In genomic region chr6:144485531-144485930, GRCh38 we compare ENCODE assay signal across 26 cellular contexts.
"Had no signal": no experiment of that assay in that cellular context is flagged by ENCODE, and none has a peak within 500 bp of the region (broad histone marks: within the 10 kb centered on the region; RNA-seq: fewer than 3 reads in every experiment).

No MANE protein-coding gene starts in this region.

- DNase-seq: activated CD4-positive, alpha-beta T cell treated with anti-CD3 and anti-CD28 coated beads, Interleukin-2, amount 10 ng/mL, durations not matched to agents 7 days and 5 days; activated CD4-positive, CD25-positive, alpha-beta regulatory T cell treated with anti-CD3 and anti-CD28 coated beads, Interleukin-2, amount 50 U/mL, for 72 hours; activated CD8-positive, alpha-beta memory T cell treated with anti-CD3 and anti-CD28 coated beads, Interleukin-2, amount 10 ng/mL, durations not matched to agents 7 days and 5 days; activated CD8-positive, alpha-beta T cell treated with anti-CD3 and anti-CD28 coated beads for 36 hours; activated gamma-delta T cell treated with Interleukin-2 at 50 U/mL for 16 hours; activated T-cell treated with anti-CD3 and anti-CD28 coated beads for 4 hours; anterior cingulate cortex; body of pancreas; dermis blood vessel endothelial cell; effector CD8-positive, alpha-beta T cell; erythroblast; foreskin melanocyte; immature natural killer cell; posterior cingulate gyrus; sigmoid colon; spleen; stimulated activated CD4-positive, alpha-beta T cell treated with anti-CD3 and anti-CD28 coated beads, Interleukin-4, amount 100 ng/mL, for 24 hours; stimulated activated naive CD8-positive, alpha-beta T cell treated with anti-CD3 and anti-CD28 coated beads, Interleukin-15, Interleukin-2, amounts not matched to agents 100 U/mL and 50 U/mL, for 24 hours; thyroid gland; WERI-Rb-1 had no signal

- H3K27ac Mint-ChIP-seq: activated CD4-positive, alpha-beta T cell treated with anti-CD3 and anti-CD28 coated beads, Interleukin-2, amount 10 ng/mL, durations not matched to agents 7 days and 5 days; activated CD8-positive, alpha-beta T cell treated with anti-CD3 and anti-CD28 coated beads for 36 hours; activated naive CD4-positive, alpha-beta T cell treated with anti-CD3 and anti-CD28 coated beads, Interleukin-2, amount 50 U/mL, for 24 hours; activated T-helper 1 cell treated with anti-CD3 and anti-CD28 coated beads, Interleukin-12 subunit alpha, Interleukin-12 subunit beta, Interleukin-2, Interleukin-4 antibody, amounts not matched to agents 30 ng/mL and 10 ng/mL and 1 ng/mL, durations not matched to agents 14 hours and 24 hours and 36 hours; neural progenitor cell; T-helper 2 cell treated with Interferon-gamma antibody and Interleukin-4, amounts not matched to agents 5 μg/mL and 100 μg/mL, for 36 hours had no signal

- H3K27me3 ChIP-seq: body of pancreas, neural progenitor cell, sigmoid colon, spleen, thyroid gland had no signal

- H3K4me3 Mint-ChIP-seq: activated CD4-positive, alpha-beta T cell treated with anti-CD3 and anti-CD28 coated beads, Interleukin-2, amount 10 ng/mL, durations not matched to agents 7 days and 5 days; activated CD8-positive, alpha-beta memory T cell treated with anti-CD3 and anti-CD28 coated beads, Interleukin-2, amount 10 ng/mL, durations not matched to agents 7 days and 5 days; activated CD8-positive, alpha-beta T cell treated with anti-CD3 and anti-CD28 coated beads for 36 hours; activated naive CD4-positive, alpha-beta T cell treated with anti-CD3 and anti-CD28 coated beads, Interleukin-2, amount 50 U/mL, for 24 hours; activated T-helper 1 cell treated with anti-CD3 and anti-CD28 coated beads, Interleukin-12 subunit alpha, Interleukin-12 subunit beta, Interleukin-2, Interleukin-4 antibody, amounts not matched to agents 30 ng/mL and 10 ng/mL and 1 ng/mL, durations not matched to agents 14 hours and 24 hours and 36 hours; immature natural killer cell; neural progenitor cell; T-helper 2 cell treated with Interferon-gamma antibody and Interleukin-4, amounts not matched to agents 5 μg/mL and 100 μg/mL, for 36 hours had no signal

- H3K27me3 Mint-ChIP-seq: activated CD4-positive, alpha-beta T cell treated with anti-CD3 and anti-CD28 coated beads, Interleukin-2, amount 10 ng/mL, durations not matched to agents 7 days and 5 days; activated CD8-positive, alpha-beta memory T cell treated with anti-CD3 and anti-CD28 coated beads, Interleukin-2, amount 10 ng/mL, durations not matched to agents 7 days and 5 days; activated CD8-positive, alpha-beta T cell treated with anti-CD3 and anti-CD28 coated beads for 36 hours; activated naive CD4-positive, alpha-beta T cell treated with anti-CD3 and anti-CD28 coated beads, Interleukin-2, amount 50 U/mL, for 24 hours had no signal

- H3K9ac ChIP-seq: neural progenitor cell had no signal

- H3K4me1 ChIP-seq: neural progenitor cell, sigmoid colon had no signal

- H3K4me3 ChIP-seq: body of pancreas, lung, neural progenitor cell, sigmoid colon, spleen, thyroid gland had no signal

- ATAC-seq: activated CD8-positive, alpha-beta memory T cell treated with anti-CD3 and anti-CD28 coated beads, Interleukin-2, amount 10 ng/mL, durations not matched to agents 7 days and 5 days; activated CD8-positive, alpha-beta T cell treated with anti-CD3 and anti-CD28 coated beads for 36 hours; body of pancreas; left lobe of liver; stimulated activated naive CD8-positive, alpha-beta T cell treated with anti-CD3 and anti-CD28 coated beads, Interleukin-15, Interleukin-2, amounts not matched to agents 100 U/mL and 50 U/mL, for 24 hours had no signal

- H3K4me1 Mint-ChIP-seq: neural progenitor cell had no signal

- H3K36me3 ChIP-seq: WERI-Rb-1 had no signal

- H3K27ac ChIP-seq: body of pancreas, neural progenitor cell, sigmoid colon, spleen, thyroid gland, WERI-Rb-1 had no signal

- H2AFZ ChIP-seq: neural progenitor cell had no signal

- H3K9me3 ChIP-seq: body of pancreas, sigmoid colon, spleen, thyroid gland had no signal

- H3K9me3 Mint-ChIP-seq: activated CD4-positive, alpha-beta T cell treated with anti-CD3 and anti-CD28 coated beads, Interleukin-2, amount 10 ng/mL, durations not matched to agents 7 days and 5 days; activated CD8-positive, alpha-beta T cell treated with anti-CD3 and anti-CD28 coated beads for 36 hours; activated naive CD4-positive, alpha-beta T cell treated with anti-CD3 and anti-CD28 coated beads, Interleukin-2, amount 50 U/mL, for 24 hours; activated T-helper 1 cell treated with anti-CD3 and anti-CD28 coated beads, Interleukin-12 subunit alpha, Interleukin-12 subunit beta, Interleukin-2, Interleukin-4 antibody, amounts not matched to agents 30 ng/mL and 10 ng/mL and 1 ng/mL, durations not matched to agents 14 hours and 24 hours and 36 hours; immature natural killer cell; neural progenitor cell; T-helper 2 cell treated with Interferon-gamma antibody and Interleukin-4, amounts not matched to agents 5 μg/mL and 100 μg/mL, for 36 hours had no signal

- H3K4me2 ChIP-seq: neural progenitor cell had no signal
